ENCODE assay signal across 22 cellular contexts in the genomic region with DNA sequence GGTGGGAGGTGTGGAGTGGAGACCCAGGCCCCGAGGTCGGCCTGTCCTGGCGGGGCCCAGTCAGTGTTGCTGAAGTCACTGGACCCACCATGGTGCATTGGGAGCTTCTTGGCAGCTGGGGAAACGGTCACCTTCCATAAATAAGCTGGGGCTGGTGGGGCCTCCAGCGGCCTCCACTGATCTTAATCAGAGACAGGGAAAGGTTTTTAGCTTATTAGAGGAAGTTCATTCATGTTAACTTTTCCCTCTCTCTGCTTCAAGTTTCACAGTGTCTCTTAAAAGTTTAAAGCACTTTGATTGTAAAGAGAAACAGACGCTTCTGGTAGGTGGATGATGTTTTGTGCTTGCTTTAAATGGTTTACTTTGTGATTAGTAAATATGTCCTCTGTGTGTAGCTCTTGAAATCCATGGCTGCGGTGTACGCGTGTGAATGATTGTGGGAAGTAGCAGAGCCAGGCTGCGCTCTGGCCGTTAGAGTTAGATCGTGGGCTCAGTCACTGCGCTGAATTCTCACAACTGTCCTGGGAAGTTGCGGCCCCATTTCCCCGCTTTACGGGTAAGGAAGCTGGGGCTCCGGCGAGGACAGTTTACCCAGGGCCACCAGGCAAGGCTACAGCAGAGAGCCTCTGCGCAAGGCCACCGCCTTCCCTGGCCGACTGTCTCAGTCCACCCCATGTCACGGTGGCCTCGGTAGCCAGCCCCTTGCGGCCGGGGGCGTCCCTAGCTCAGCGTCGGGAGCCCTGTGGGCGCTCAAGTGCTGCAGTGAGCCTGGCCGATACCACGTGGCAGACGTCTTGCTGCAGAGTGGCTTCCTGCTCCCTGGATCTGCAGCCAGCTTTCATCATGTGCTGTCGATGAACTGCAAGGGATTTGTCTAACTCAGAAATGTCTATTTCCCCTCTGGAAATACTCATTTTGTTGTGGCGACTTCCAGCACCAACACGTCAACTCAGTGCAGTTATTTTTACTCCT. TPM values are rescaled to one million over a fixed set of nuclear protein-coding genes. Genes with fewer than 3 reads are reported as not detected.
DNase-seq lines count a peak whose midpoint lies in the region; ATAC-seq and TF ChIP-seq lines count a peak whose summit lies in the region.
"Had no signal": no experiment of that assay in that cellular context is flagged by ENCODE, and none has a peak within 500 bp of the region (broad histone marks: within the 10 kb centered on the region; RNA-seq: fewer than 3 reads in every experiment).

No MANE protein-coding gene starts in this region.

- H3K36me3 Mint-ChIP-seq in WTC11, result peaks cover 48% of the 10 kb centered on the region

- H3K4me1 ChIP-seq in BLaER1 treated with 17β-estradiol and CSF1 and Interleukin-3, amounts not matched to agents 10 nM and 100 nM, result peaks cover 77 to 100% (median 100%) of the 10 kb centered on the region in 10 experiments
- peaks cover 17% of the 10 kb centered on the region for H3K4me1 ChIP-seq in mesenchymal stem cell (ENCODE audit: control insufficient read depth, insufficient read depth, low read depth, low read length)
- peaks cover under 1 to 2% of the 10 kb centered on the region in 2 donors for H3K4me1 ChIP-seq in breast epithelium

- no peaks in the 10 kb centered on the region for H3K9me3 Mint-ChIP-seq in WTC11
- H3K9me3 Mint-ChIP-seq: activated CD4-positive, alpha-beta memory T cell treated with anti-CD3 and anti-CD28 coated beads for 36 hours; CD8-positive, alpha-beta T cell; nephron; T-helper 2 cell treated with Interferon-gamma antibody and Interleukin-4, amounts not matched to agents 5 μg/mL and 100 μg/mL, for 36 hours had no signal

- H3K36me3 ChIP-seq in BLaER1 treated with 17β-estradiol and CSF1 and Interleukin-3, amounts not matched to agents 10 nM and 100 nM, result peaks cover 9 to 56% (median 29%) of the 10 kb centered on the region in 11 experiments; a peak in 18 of 22 replicates
- H3K36me3 ChIP-seq in mesenchymal stem cell (ENCODE audit: control insufficient read depth in 1 of 2, insufficient read depth in 2 of 2, low read depth in 1 of 2, low read length in 2 of 2) (peaks cover 78 to 90% of the 10 kb centered on the region in 2 experiments), breast epithelium (peaks cover 18% of the 10 kb centered on the region)

- peaks cover 0 to 16% (median 0%) of the 10 kb centered on the region in 11 experiments; a peak in 2 of 22 replicates for H3K27me3 ChIP-seq in BLaER1 treated with 17β-estradiol and CSF1 and Interleukin-3, amounts not matched to agents 10 nM and 100 nM
- H3K27me3 ChIP-seq in mesenchymal stem cell (ENCODE audit: control insufficient read depth in 1 of 2, insufficient read depth in 1 of 2, low read length in 2 of 2) (no peaks in the 10 kb centered on the region), breast epithelium (no peaks in the 10 kb centered on the region)
- H3K27me3 ChIP-seq: adrenal gland, heart right ventricle had no signal

- peak overlapping the region; percentile 65; the same call in 1 of the 2 replicates for H3K27ac Mint-ChIP-seq in WTC11
- H3K27ac Mint-ChIP-seq: activated CD4-positive, alpha-beta memory T cell treated with anti-CD3 and anti-CD28 coated beads for 36 hours; CD8-positive, alpha-beta T cell; T-helper 2 cell treated with Interferon-gamma antibody and Interleukin-4, amounts not matched to agents 5 μg/mL and 100 μg/mL, for 36 hours had no signal

- H2BK5ac ChIP-seq in mesenchymal stem cell (ENCODE audit: low read depth, low read length, poor library complexity, severe bottlenecking), result no peak overlapping the region

- no peak overlapping the region for H2AK5ac ChIP-seq in mesenchymal stem cell (ENCODE audit: low read length, severe bottlenecking)

- H3K27me3 Mint-ChIP-seq in WTC11 (ENCODE audit: low read depth), result no peaks in the 10 kb centered on the region
- H3K27me3 Mint-ChIP-seq: activated CD4-positive, alpha-beta memory T cell treated with anti-CD3 and anti-CD28 coated beads for 36 hours had no signal

- peaks cover 0 to 77% (median 0%) of the 10 kb centered on the region in 11 experiments; a peak in 9 of 22 replicates for H4K20me1 ChIP-seq in BLaER1 treated with 17β-estradiol and CSF1 and Interleukin-3, amounts not matched to agents 10 nM and 100 nM

- no peak overlapping the region for H4K8ac ChIP-seq in mesenchymal stem cell (ENCODE audit: low read length)

- peak overlapping the region; percentile 30 for H2BK15ac ChIP-seq in mesenchymal stem cell (ENCODE audit: low read depth, poor library complexity, severe bottlenecking)

- no peak overlapping the region for H3K4me3 ChIP-seq in BLaER1 treated with 17β-estradiol and CSF1 and Interleukin-3, amounts not matched to agents 10 nM and 100 nM
- H3K4me3 ChIP-seq in mesenchymal stem cell (ENCODE audit: insufficient read depth in 1 of 2, low read depth in 1 of 2, low read length in 2 of 2) (no peak overlapping the region), breast epithelium (no peak overlapping the region)
- H3K4me3 ChIP-seq: adrenal gland, heart right ventricle, SK-N-MC had no signal

- WGBS in mesenchymal stem cell, result 95% methylated on average over 35 of the region's 35 CpGs

- CTCF ChIA-PET in WTC11 (lab: Charles Lee), result no interaction called here

- H3K4ac ChIP-seq in mesenchymal stem cell (ENCODE audit: low read depth in 1 of 2, low read length in 2 of 2), result no peak overlapping the region

- ATAC-seq in WTC11, result no peak
- ATAC-seq: CD8-positive, alpha-beta T cell; left colon had no signal

- POLR2A ChIA-PET in WTC11 (lab: Charles Lee), result no interaction called here

- H3K9me3 ChIP-seq in BLaER1 treated with 17β-estradiol and CSF1 and Interleukin-3, amounts not matched to agents 10 nM and 100 nM (replicated peaks in 1 of 11), result no peaks in the 10 kb centered on the region
- H3K9me3 ChIP-seq in mesenchymal stem cell (ENCODE audit: control insufficient read depth, low read length) (no peaks in the 10 kb centered on the region), breast epithelium (no peaks in the 10 kb centered on the region)
- H3K9me3 ChIP-seq: adrenal gland, heart right ventricle had no signal

- H3K9ac ChIP-seq in BLaER1 treated with 17β-estradiol and CSF1 and Interleukin-3, amounts not matched to agents 10 nM and 100 nM, result peak overlapping the region in 8 of 11 experiments; percentile 50 to 81 (median 61); a peak in 16 of 22 replicates
- H3K9ac ChIP-seq in mesenchymal stem cell (ENCODE audit: low read length), result no peak overlapping the region

- H3K23ac ChIP-seq in mesenchymal stem cell (ENCODE audit: low read length in 2 of 2), result no peak overlapping the region

- DNase-seq in Kasumi-1 (lab: John Stamatoyannopoulos, UW), result peak; percentile 59 to 62
- no peak for DNase-seq in WTC11 (ENCODE audit: low spot score)
- DNase-seq in mesenchymal stem cell, result no peak
- DNase-seq in breast epithelium (ENCODE audit: low spot score in 2 of 2), result no peak
- no peak for DNase-seq in COR-L47 (lab: John Stamatoyannopoulos, UW)
- DNase-seq in NCI-H2107 treated with DMSO at 0.1 percent for 48 hours (lab: John Stamatoyannopoulos, UW; ENCODE audit: unreplicated experiment), result no peak
- DNase-seq: activated CD4-positive, alpha-beta memory T cell treated with anti-CD3 and anti-CD28 coated beads for 36 hours; activated CD4-positive, CD25-positive, alpha-beta regulatory T cell; adrenal gland; CD8-positive, alpha-beta T cell; cortex of kidney; heart right ventricle; left colon; midbrain; NCI-H1930; NCI-H226; NCI-H82; stimulated activated CD8-positive, alpha-beta memory T cell treated with anti-CD3 and anti-CD28 coated beads, Interleukin-4, amount 100 ng/mL, for 48 hours had no signal

- no peak overlapping the region for H4K91ac ChIP-seq in mesenchymal stem cell (ENCODE audit: low read length)

- H2BK120ac ChIP-seq in mesenchymal stem cell (ENCODE audit: low read depth, low read length), result no peak overlapping the region

- H3K18ac ChIP-seq in mesenchymal stem cell (ENCODE audit: low read depth in 1 of 2, low read length in 2 of 2), result no peak overlapping the region

- intact Hi-C loops in breast epithelium (cut with DNase I; ENCODE audit: low total_unique reads), result no loop called here

- peaks cover 35% of the 10 kb centered on the region for H3K79me1 ChIP-seq in mesenchymal stem cell (replicated peaks; ENCODE audit: low read length, poor library complexity, severe bottlenecking)

- no peaks in the 10 kb centered on the region for H3K4me1 Mint-ChIP-seq in WTC11

- no peak for TF ChIP-seq CTCF in WTC11 (IDR thresholded peaks at IDR 0.05)
- TF ChIP-seq CTCF in breast epithelium (IDR thresholded peaks at IDR 0.05), result no peak

- no peak overlapping the region for H2AFZ ChIP-seq in mesenchymal stem cell (ENCODE audit: low read depth, low read length)

- no peak for TF ChIP-seq POLR2A in breast epithelium (IDR thresholded peaks at IDR 0.05)

- no peak overlapping the region for H3K4me3 Mint-ChIP-seq in WTC11
- H3K4me3 Mint-ChIP-seq: activated CD4-positive, alpha-beta memory T cell treated with anti-CD3 and anti-CD28 coated beads for 36 hours; CD8-positive, alpha-beta T cell; nephron; T-helper 2 cell treated with Interferon-gamma antibody and Interleukin-4, amounts not matched to agents 5 μg/mL and 100 μg/mL, for 36 hours had no signal

- H2BK12ac ChIP-seq in mesenchymal stem cell (ENCODE audit: low read length in 2 of 2), result no peak overlapping the region

- H3K14ac ChIP-seq in mesenchymal stem cell (ENCODE audit: low read length in 2 of 2), result no peak overlapping the region

- peak overlapping the region; percentile 68 to 100 (median 91) for H3K4me2 ChIP-seq in BLaER1 treated with 17β-estradiol and CSF1 and Interleukin-3, amounts not matched to agents 10 nM and 100 nM
- H3K4me2 ChIP-seq in mesenchymal stem cell (ENCODE audit: low read length, poor library complexity, severe bottlenecking), result no peak overlapping the region

- H3K27ac ChIP-seq in BLaER1 treated with 17β-estradiol and CSF1 and Interleukin-3, amounts not matched to agents 10 nM and 100 nM, result peak overlapping the region in 9 of 11 experiments; percentile 36 to 92 (median 75); a peak in 19 of 22 replicates
- H3K27ac ChIP-seq in mesenchymal stem cell (ENCODE audit: low read length, poor library complexity, severe bottlenecking) (no peak overlapping the region), breast epithelium (no peak overlapping the region)
- H3K27ac ChIP-seq: adrenal gland, heart right ventricle, SK-N-MC had no signal

TF ChIP-seq in WTC11, 78 proteins besides CTCF, POLR2A, EP300 and RAD21 (continues in another document):
- no peak for TF ChIP-seq OVOL2 (CRISPR knock-in tag; IDR thresholded peaks at IDR 0.05; ENCODE audit: borderline replicate concordance)
- no peak for TF ChIP-seq TCF7 (CRISPR knock-in tag; IDR thresholded peaks at IDR 0.05; ENCODE audit: low read depth)

RNA-seq across cellular contexts. Expression of a gene that starts 16.5 kb away (rescaled TPM):
- total RNA-seq in WTC11 (2021) (136 to 149 TPM (median 139 TPM) in 3 replicates), breast epithelium (100 to 1,000 TPM in 1 of 3 donors, 10 to 100 TPM in 2; 67.5 to 122 (median 67.5) TPM)
- 54.3 TPM for polyA plus RNA-seq in mesenchymal stem cell (2013, experiment 1 of 2)
- 52.4 TPM for polyA plus RNA-seq in mesenchymal stem cell (2013, experiment 2 of 2)

RNA-seq across cellular contexts. Expression of a gene that starts 34.2 kb away (rescaled TPM):
- total RNA-seq in WTC11 (2021), result 27.7 to 33.6 TPM (median 28.9 TPM) in 3 replicates
- 33.5 TPM for polyA plus RNA-seq in mesenchymal stem cell (2013, experiment 1 of 2)
- 34.5 TPM for polyA plus RNA-seq in mesenchymal stem cell (2013, experiment 2 of 2)
- 10 to 100 TPM; 23.6 to 40.0 (median 30.3) TPM for total RNA-seq in breast epithelium

RNA-seq across cellular contexts. Expression of a gene that starts 40.2 kb away (rescaled TPM):
- 338 to 360 TPM (median 339 TPM) in 3 replicates for total RNA-seq in WTC11 (2021)
- polyA plus RNA-seq in mesenchymal stem cell (2013, experiment 1 of 2), result 65.2 TPM
- polyA plus RNA-seq in mesenchymal stem cell (2013, experiment 2 of 2), result 66.2 TPM
- total RNA-seq in breast epithelium, result 10 to 100 TPM; 35.8 to 50.9 (median 48.8) TPM

Comparison
In these comparisons a context has a peak if more than half of its experiments do, and no peak if none do; other contexts are left out.
1. H3K27ac ChIP-seq: peak in BLaER1 treated with 17β-estradiol and CSF1 and Interleukin-3, amounts not matched to agents 10 nM and 100 nM (9 of 11); none in mesenchymal stem cell (single experiment) and breast epithelium (0 of 2).
2. DNase-seq: peak in Kasumi-1 (2 of 2); none in WTC11 (single experiment), mesenchymal stem cell (single experiment), breast epithelium (0 of 2), COR-L47 (single experiment) and NCI-H2107 treated with DMSO at 0.1 percent for 48 hours (single experiment).